ENCODE assay signal across 8 cellular contexts in genomic region chr18:23618862-23619387, GRCh38. TPM values are rescaled to one million over a fixed set of nuclear protein-coding genes. Genes with fewer than 3 reads are reported as not detected.
DNase-seq lines count a peak whose midpoint lies in the region; ATAC-seq, FAIRE-seq and TF ChIP-seq lines count a peak whose summit lies in the region.

No MANE protein-coding gene starts in this region.

- 33 to 37% (median 34%) methylated on average over 17 to 18 of the region's 18 CpGs for WGBS in small intestine, 3 donors

- peak overlapping the region; percentile 69 for H3K4me3 Mint-ChIP-seq in activated naive CD8-positive, alpha-beta T cell

- H3K79me2 ChIP-seq in DND-41 (ENCODE audit: insufficient read depth, low read length) = no peaks in the 10 kb centered on the region

- H3K36me3 Mint-ChIP-seq in activated naive CD8-positive, alpha-beta T cell = peaks cover 3% of the 10 kb centered on the region

- H3K4me2 ChIP-seq in DND-41 (ENCODE audit: insufficient read depth, low read length) = no peak overlapping the region

- H4K20me1 ChIP-seq in DND-41 (ENCODE audit: insufficient read depth, low read length) = no peaks in the 10 kb centered on the region

- H3K9me3 ChIP-seq in DND-41 (ENCODE audit: insufficient read depth, low read length, severe bottlenecking) (no peaks in the 10 kb centered on the region), small intestine (ENCODE audit: control insufficient read depth, low read depth) (no peaks in the 10 kb centered on the region), SJCRH30 (replicated peaks) (no peaks in the 10 kb centered on the region)

- H3K4me3 ChIP-seq in DND-41 (ENCODE audit: low read depth in 1 of 2, low read length in 2 of 2) (no peak overlapping the region), HFF-Myc (replicated peaks; ENCODE audit: low read depth, low read length) (peak overlapping the region; percentile 39), small intestine (ENCODE audit: low read depth in 1 of 2, low read length in 2 of 2) (peak overlapping the region in 1 of 2 donors; percentile 41), SJCRH30 (no peak overlapping the region)

- H2AFZ ChIP-seq in DND-41 (ENCODE audit: low read depth, low read length) = peak overlapping the region; percentile 5; the same call in 1 of the 2 replicates

- H3K9me3 Mint-ChIP-seq in activated naive CD8-positive, alpha-beta T cell (ENCODE audit: low read depth) = no peaks in the 10 kb centered on the region

- H3K4me1 Mint-ChIP-seq in activated naive CD8-positive, alpha-beta T cell (ENCODE audit: low read depth) = peaks cover 5% of the 10 kb centered on the region

- H3K27ac Mint-ChIP-seq in activated naive CD8-positive, alpha-beta T cell = no peak overlapping the region

- H3K27me3 ChIP-seq in DND-41 (ENCODE audit: insufficient read depth, low read length, poor library complexity) (peaks cover 16% of the 10 kb centered on the region), small intestine (ENCODE audit: control insufficient read depth in 2 of 2, insufficient read depth in 2 of 2, low read length in 2 of 2) (no peaks in the 10 kb centered on the region), SJCRH30 (no peaks in the 10 kb centered on the region)

- H3K36me3 ChIP-seq in DND-41 (ENCODE audit: insufficient read depth, low read length) = no peaks in the 10 kb centered on the region
- H3K36me3 ChIP-seq in small intestine (ENCODE audit: control insufficient read depth in 2 of 2, insufficient read depth in 2 of 2, low read length in 2 of 2) = no peaks in the 10 kb centered on the region
- no peaks in the 10 kb centered on the region for H3K36me3 ChIP-seq in SJCRH30

- DNase-seq in DND-41 = no peak
- DNase-seq in HFF-Myc (ENCODE audit: extremely low read depth, low read depth) = no peak
- DNase-seq in iPS-NIHi11 (ENCODE audit: low spot score) = peak; percentile 77
- DNase-seq in small intestine = peak; percentile 59
- DNase-seq in SJCRH30 = no peak
- no peak for DNase-seq in RCC 7860 (ENCODE audit: low spot score)
- DNase-seq in NCI-H748 treated with DMSO at 0.1 percent for 48 hours (lab: John Stamatoyannopoulos, UW) = no peak

- H3K27ac ChIP-seq in DND-41 (ENCODE audit: low read length) (no peak overlapping the region), small intestine (ENCODE audit: low read depth in 1 of 2, low read length in 1 of 2) (no peak overlapping the region), SJCRH30 (no peak overlapping the region)

- peaks cover 31% of the 10 kb centered on the region for H3K27me3 Mint-ChIP-seq in activated naive CD8-positive, alpha-beta T cell

- TF ChIP-seq CTCF in DND-41 (IDR thresholded peaks at IDR 0.05; ENCODE audit: borderline replicate concordance, extremely low read depth, low read length, poor library complexity, severe bottlenecking) (no peak), HFF-Myc (IDR thresholded peaks at IDR 0.05; ENCODE audit: low read depth, low read length, missing control alignments) (no peak)

- H3K4me1 ChIP-seq in DND-41 (ENCODE audit: insufficient read depth, low read length) (no peaks in the 10 kb centered on the region), small intestine (ENCODE audit: control insufficient read depth in 2 of 2, insufficient read depth in 1 of 2, low read depth in 1 of 2, low read length in 1 of 2) (peaks cover 0 to 3% of the 10 kb centered on the region in 2 donors), SJCRH30 (no peaks in the 10 kb centered on the region)

- H3K9ac ChIP-seq in DND-41 (ENCODE audit: low read depth, low read length) = no peak overlapping the region

- ATAC-seq in DND-41 (ENCODE audit: insufficient read depth, low read depth) = no peak

- FAIRE-seq in small intestine (lab: Jason Lieb, UNC) = no peak
- no peak for FAIRE-seq in RCC 7860 (lab: Jason Lieb, UNC)

RNA-seq across cellular contexts. Expression of gene NPC1, which starts 32.6 kb away (rescaled TPM):
- polyA plus RNA-seq in small intestine = 10 to 100 TPM in 2 of 3 donors, 1 to 10 TPM in 1; 8.7 to 24.9 (median 17.0) TPM
- 21.3 and 22.4 TPM in 2 replicates for total RNA-seq in SJCRH30 (2014; rRNA removed; shearing (Covaris generic))

RNA-seq across cellular contexts. Expression of gene ANKRD29, which starts 43.8 kb away (rescaled TPM):
- polyA plus RNA-seq in small intestine = 1 to 10 TPM; 3.0 to 5.1 (median 3.5) TPM
- 3.9 TPM in 2 replicates for total RNA-seq in SJCRH30 (2014; rRNA removed; shearing (Covaris generic))

Comparison
In these comparisons a context has a peak if more than half of its experiments do, and no peak if none do; other contexts are left out.
1. DNase-seq: peak in iPS-NIHi11 (single experiment) and small intestine (single experiment); none in DND-41 (single experiment), HFF-Myc (single experiment), SJCRH30 (0 of 2), RCC 7860 (single experiment) and NCI-H748 treated with DMSO at 0.1 percent for 48 hours (single experiment).